In the genomic region with DNA sequence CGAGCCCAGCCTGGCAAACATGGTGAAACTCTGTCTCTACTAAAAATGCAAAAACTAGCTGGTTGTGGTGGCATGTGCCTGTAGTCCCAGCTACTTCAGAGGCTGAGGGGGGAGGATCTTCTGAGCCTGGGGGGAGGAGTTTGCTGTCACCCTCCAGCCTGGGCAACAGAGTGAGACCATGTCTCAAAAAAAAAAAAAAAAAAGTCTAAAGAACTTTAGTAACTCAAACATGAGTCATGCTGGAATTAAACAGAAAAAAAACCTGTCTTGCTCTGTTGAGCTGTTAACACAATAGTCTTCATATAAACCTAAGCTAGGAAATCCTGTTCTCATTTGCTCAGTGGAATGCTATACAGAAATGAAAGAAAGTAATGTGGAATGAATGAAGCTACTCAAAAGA, we compare ENCODE assay signal across 1 cellular context.
TF ChIP-seq lines count a peak whose summit lies in the region.

No MANE protein-coding gene starts in this region.

TF ChIP-seq in GM12878, 131 proteins besides CTCF, POLR2A, EP300 and RAD21:
- TF ChIP-seq HDAC6 (IDR thresholded peaks at IDR 0.05; ENCODE audit: unreplicated experiment) (no peak), ZNF384 (IDR thresholded peaks at IDR 0.05; ENCODE audit: borderline replicate concordance, low read depth, low read length) (peak; percentile 24; the same call in 1 of the 2 replicates), ZNF274 (IDR thresholded peaks at IDR 0.05; ENCODE audit: insufficient read depth, insufficient read length) (no peak)
